Comparison of ENCODE assay signal across 8 cellular contexts in the genomic region with DNA sequence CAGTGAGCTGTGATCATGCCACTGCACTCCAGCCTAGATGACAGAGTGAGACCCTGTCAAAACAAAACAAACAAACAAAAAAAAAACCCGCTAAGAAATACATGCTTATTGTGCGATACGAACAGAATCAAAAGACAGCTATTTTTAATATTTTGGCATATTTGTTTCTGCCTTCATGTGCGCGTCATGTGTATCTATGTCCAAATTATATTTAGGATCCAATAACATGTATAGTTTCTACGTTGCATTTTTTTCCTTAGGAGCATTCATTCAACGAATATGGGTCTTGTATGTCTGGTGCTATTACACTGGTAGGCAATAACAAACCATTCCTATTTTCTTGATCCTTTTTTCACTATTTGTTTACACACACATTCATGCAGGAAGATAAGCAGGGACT. TPM values are rescaled to one million over a fixed set of nuclear protein-coding genes. Genes with fewer than 3 reads are reported as not detected.
A peak's percentile ranks its signal among the peaks of the same experiment; 100 is the strongest.
DNase-seq lines count a peak whose midpoint lies in the region; ATAC-seq and TF ChIP-seq lines count a peak whose summit lies in the region.

No MANE protein-coding gene starts in this region.

- WGBS in hepatocyte (ENCODE audit: low lambda C conversion rate, missing lambda C conversion rate) = 71% methylated on average over 7 of the region's 7 CpGs

- peak overlapping the region; percentile 95 for H3K27ac ChIP-seq in hepatocyte

- peaks cover 1% of the 10 kb centered on the region for H3K36me3 ChIP-seq in hepatocyte (replicated peaks; ENCODE audit: insufficient read depth, low read depth)

- no peaks in the 10 kb centered on the region for H3K27me3 Mint-ChIP-seq in activated CD4-positive, alpha-beta T cell treated with anti-CD3 and anti-CD28 coated beads, Interleukin-2, amount 10 ng/mL, durations not matched to agents 24 days and 14 days

- H4K20me1 ChIP-seq in hepatocyte (ENCODE audit: insufficient read depth, poor library complexity, severe bottlenecking) = peaks cover 50% of the 10 kb centered on the region

- no peaks in the 10 kb centered on the region for H3K27me3 ChIP-seq in hepatocyte

- H3K79me2 ChIP-seq in hepatocyte = peaks cover 74% of the 10 kb centered on the region

- peak overlapping the region; percentile 98 for H3K4me3 Mint-ChIP-seq in activated CD4-positive, alpha-beta T cell treated with anti-CD3 and anti-CD28 coated beads, Interleukin-2, amount 10 ng/mL, durations not matched to agents 24 days and 14 days
- H3K4me3 Mint-ChIP-seq in stimulated activated effector memory CD8-positive, alpha-beta T cell treated with anti-CD3 and anti-CD28 coated beads, Interleukin-12 subunit alpha, Interleukin-12 subunit beta, amount 100 ng/mL, for 72 hours = peak overlapping the region; percentile 100

- intact Hi-C loops in activated CD4-positive, alpha-beta T cell treated with anti-CD3 and anti-CD28 coated beads, Interleukin-2, amount 10 ng/mL, durations not matched to agents 24 days and 14 days (cut with micrococcal nuclease) = loop anchor here (2.0 to 5.0 kb wide), 4 partner anchors 43 to 701 kb away; partner anchors contain the start of genes PFKFB2 and YOD1

- H3K4me1 Mint-ChIP-seq in activated CD4-positive, alpha-beta T cell treated with anti-CD3 and anti-CD28 coated beads, Interleukin-2, amount 10 ng/mL, durations not matched to agents 24 days and 14 days = peaks cover 59% of the 10 kb centered on the region
- peaks cover 66% of the 10 kb centered on the region for H3K4me1 Mint-ChIP-seq in stimulated activated effector memory CD8-positive, alpha-beta T cell treated with anti-CD3 and anti-CD28 coated beads, Interleukin-12 subunit alpha, Interleukin-12 subunit beta, amount 100 ng/mL, for 72 hours

- no peaks in the 10 kb centered on the region for H3K9me2 ChIP-seq in hepatocyte (replicated peaks; ENCODE audit: insufficient read depth)

- no peaks in the 10 kb centered on the region for H3K9me3 Mint-ChIP-seq in activated CD4-positive, alpha-beta T cell treated with anti-CD3 and anti-CD28 coated beads, Interleukin-2, amount 10 ng/mL, durations not matched to agents 24 days and 14 days
- no peaks in the 10 kb centered on the region for H3K9me3 Mint-ChIP-seq in stimulated activated effector memory CD8-positive, alpha-beta T cell treated with anti-CD3 and anti-CD28 coated beads, Interleukin-12 subunit alpha, Interleukin-12 subunit beta, amount 100 ng/mL, for 72 hours

- peak overlapping the region; percentile 89 for H3K4me2 ChIP-seq in hepatocyte

- ATAC-seq in stimulated activated effector memory CD8-positive, alpha-beta T cell treated with anti-CD3 and anti-CD28 coated beads, Interleukin-12 subunit alpha, Interleukin-12 subunit beta, amount 100 ng/mL, for 72 hours = no peak
- no peak for ATAC-seq in HG03095 (IDR thresholded peaks at IDR 0.05; ENCODE audit: unreplicated experiment)
- no peak for ATAC-seq in HG02870 (IDR thresholded peaks at IDR 0.05; ENCODE audit: unreplicated experiment)

- no peak overlapping the region for H2AFZ ChIP-seq in hepatocyte

- TF ChIP-seq CTCF in WI38 (IDR thresholded peaks at IDR 0.05; ENCODE audit: low read depth, low read length) (no peak), hepatocyte (IDR thresholded peaks at IDR 0.05; ENCODE audit: poor library complexity) (no peak)

- no peak for DNase-seq in activated CD4-positive, alpha-beta T cell treated with anti-CD3 and anti-CD28 coated beads, Interleukin-2, amount 10 ng/mL, durations not matched to agents 24 days and 14 days
- no peak for DNase-seq in activated CD4-positive, alpha-beta T cell treated with anti-CD3 and anti-CD28 coated beads, Interleukin-2, amount 50 U/mL, for 1 hour
- DNase-seq in hepatocyte (ENCODE audit: low spot score) (no peak), HPDE6-E6E7 (ENCODE audit: extremely low spot score) (no peak)
- no peak for DNase-seq in stimulated activated effector memory CD8-positive, alpha-beta T cell treated with anti-CD3 and anti-CD28 coated beads, Interleukin-12 subunit alpha, Interleukin-12 subunit beta, amount 100 ng/mL, for 72 hours (ENCODE audit: low spot score in 2 of 2)

- H3K36me3 Mint-ChIP-seq in activated CD4-positive, alpha-beta T cell treated with anti-CD3 and anti-CD28 coated beads, Interleukin-2, amount 10 ng/mL, durations not matched to agents 24 days and 14 days (ENCODE audit: low read depth) = peaks cover 26% of the 10 kb centered on the region
- H3K36me3 Mint-ChIP-seq in stimulated activated effector memory CD8-positive, alpha-beta T cell treated with anti-CD3 and anti-CD28 coated beads, Interleukin-12 subunit alpha, Interleukin-12 subunit beta, amount 100 ng/mL, for 72 hours = peaks cover 36% of the 10 kb centered on the region

- H3K27ac Mint-ChIP-seq in activated CD4-positive, alpha-beta T cell treated with anti-CD3 and anti-CD28 coated beads, Interleukin-2, amount 10 ng/mL, durations not matched to agents 24 days and 14 days = no peak overlapping the region
- H3K27ac Mint-ChIP-seq in stimulated activated effector memory CD8-positive, alpha-beta T cell treated with anti-CD3 and anti-CD28 coated beads, Interleukin-12 subunit alpha, Interleukin-12 subunit beta, amount 100 ng/mL, for 72 hours = no peak overlapping the region

- H3K9me3 ChIP-seq in hepatocyte (ENCODE audit: low read depth) = no peaks in the 10 kb centered on the region

- H3K4me3 ChIP-seq in WI38 (ENCODE audit: low read depth, low read length) (peak overlapping the region; percentile 92; the same call in 1 of the 2 replicates), hepatocyte (peak overlapping the region; percentile 67)

- H3K4me1 ChIP-seq in hepatocyte (ENCODE audit: insufficient read depth) = peaks cover 46% of the 10 kb centered on the region

RNA-seq across cellular contexts. Expression of gene CD46, which starts 1.8 kb away (rescaled TPM):
- total RNA-seq in activated CD4-positive, alpha-beta T cell treated with anti-CD3 and anti-CD28 coated beads, Interleukin-2, amount 10 ng/mL, durations not matched to agents 24 days and 14 days = 96.3 and 107 TPM in 2 replicates
- total RNA-seq in hepatocyte = 228 and 235 TPM in 2 replicates
- polyA plus RNA-seq in hepatocyte = 176 and 192 TPM in 2 replicates
